30 cellular contexts compared by ENCODE assay signal in genomic region chr3:131435000-131435399, GRCh38.
"Had no signal": no experiment of that assay in that cellular context is flagged by ENCODE, and none has a peak within 500 bp of the region (broad histone marks: within the 10 kb centered on the region; RNA-seq: fewer than 3 reads in every experiment).

No MANE protein-coding gene starts in this region.

- DNase-seq: activated CD4-positive, alpha-beta memory T cell treated with anti-CD3 and anti-CD28 coated beads, Interleukin-2, amount 10 ng/mL, durations not matched to agents 7 days and 5 days; activated CD4-positive, alpha-beta T cell treated with anti-CD3 and anti-CD28 coated beads for 1 hour; activated CD4-positive, alpha-beta T cell treated with anti-CD3 and anti-CD28 coated beads for 4 hours; activated CD4-positive, alpha-beta T cell treated with anti-CD3 and anti-CD28 coated beads, Interleukin-2, amount 10 ng/mL, durations not matched to agents 7 days and 5 days; activated CD4-positive, alpha-beta T cell treated with anti-CD3 and anti-CD28 coated beads, Interleukin-2, amount 50 U/mL, for 4 hours; activated CD8-positive, alpha-beta memory T cell treated with anti-CD3 and anti-CD28 coated beads, Interleukin-2, amount 50 U/mL, for 48 hours; activated effector memory CD4-positive, alpha-beta T cell treated with anti-CD3 and anti-CD28 coated beads, Interleukin-2, amount 50 U/mL, for 16 hours; activated naive CD4-positive, alpha-beta T cell treated with anti-CD3 and anti-CD28 coated beads for 36 hours; activated naive CD8-positive, alpha-beta T cell treated with anti-CD3 and anti-CD28 coated beads for 36 hours; activated naive CD8-positive, alpha-beta T cell treated with anti-CD3 and anti-CD28 coated beads, Interleukin-2, amount 50 U/mL, for 24 hours; activated T-cell treated with anti-CD3 and anti-CD28 coated beads for 4 hours; activated T-cell treated with anti-CD3 and anti-CD28 coated beads, Interleukin-2, amount 50 U/mL, for 24 hours; adrenal gland; amygdala; aorta; body of pancreas; caudate nucleus; cortex of kidney; dermis blood vessel endothelial cell; effector CD4-positive, alpha-beta T cell; effector memory CD8-positive, alpha-beta T cell; erythroblast; foreskin keratinocyte; gastrocnemius medialis; glutamatergic neuron; heart left ventricle; T-helper 17 cell had no signal

- H3K9me3 ChIP-seq: adrenal gland, body of pancreas, esophagus muscularis mucosa, gastrocnemius medialis, heart left ventricle had no signal

- H3K27ac ChIP-seq: adrenal gland, body of pancreas, esophagus muscularis mucosa, foreskin keratinocyte, gastrocnemius medialis, heart left ventricle had no signal

- ATAC-seq: activated naive CD8-positive, alpha-beta T cell treated with anti-CD3 and anti-CD28 coated beads, Interleukin-2, amount 50 U/mL, for 24 hours; body of pancreas; effector memory CD8-positive, alpha-beta T cell; foreskin keratinocyte; gastrocnemius medialis; heart left ventricle; T-helper 17 cell; WTC11 had no signal

- H3K4me3 ChIP-seq: adrenal gland, body of pancreas, esophagus muscularis mucosa, gastrocnemius medialis, heart left ventricle had no signal

- H3K27me3 ChIP-seq: adrenal gland, body of pancreas, esophagus muscularis mucosa, gastrocnemius medialis, heart left ventricle had no signal

- H3K4me1 ChIP-seq: adrenal gland, body of pancreas, esophagus muscularis mucosa, foreskin keratinocyte, gastrocnemius medialis, heart left ventricle had no signal

- H3K36me3 ChIP-seq: adrenal gland, esophagus muscularis mucosa, gastrocnemius medialis, heart left ventricle had no signal

- FAIRE-seq: colon had no signal
